In genomic region chr7:96075510-96076349, GRCh38 we compare ENCODE assay signal across 8 cellular contexts.
DNase-seq lines count a peak whose midpoint lies in the region; ATAC-seq and TF ChIP-seq lines count a peak whose summit lies in the region.

No MANE protein-coding gene starts in this region.

- peaks cover 0 to 11% (median 5%) of the 10 kb centered on the region in 4 donors for H3K4me1 ChIP-seq in liver (ENCODE audit: control insufficient read depth in 4 of 4, insufficient read depth in 4 of 4, low read length in 3 of 4)

- peak; percentile 88 to 93 for TF ChIP-seq RAD21 in liver (IDR thresholded peaks at IDR 0.05)

- peak; percentile 95 for TF ChIP-seq CTCF in AG09309 (IDR thresholded peaks at IDR 0.05; ENCODE audit: control insufficient read depth, insufficient read depth, low read depth, low read length, missing control alignments)
- TF ChIP-seq CTCF in liver (IDR thresholded peaks at IDR 0.05; ENCODE audit: low read depth, low read length, missing input control): peak; percentile 90

- peak overlapping the region in 1 of 2 donors; percentile 34 for H3K9ac ChIP-seq in liver (ENCODE audit: low read depth in 1 of 2, low read length in 2 of 2)

- H3K27me3 Mint-ChIP-seq in activated CD4-positive, alpha-beta T cell treated with anti-CD3 and anti-CD28 coated beads, Interleukin-2, amount 10 ng/mL, durations not matched to agents 7 days and 5 days: peaks cover 42% of the 10 kb centered on the region

- no peak for DNase-seq in AG09309 (ENCODE audit: low read depth)
- DNase-seq in NCI-H345 treated with DMSO at 0.1 percent for 48 hours (lab: John Stamatoyannopoulos, UW; ENCODE audit: unreplicated experiment): peak; percentile 81
- peak; percentile 58 for DNase-seq in activated CD4-positive, alpha-beta T cell treated with anti-CD3 and anti-CD28 coated beads, Interleukin-2, amount 10 ng/mL, durations not matched to agents 7 days and 5 days
- DNase-seq in dermis microvascular lymphatic vessel endothelial cell (ENCODE audit: low read depth in 2 of 2): peak; percentile 20 to 67
- DNase-seq in stimulated activated CD4-positive, alpha-beta T cell treated with anti-CD3 and anti-CD28 coated beads, Interleukin-4, amount 100 ng/mL, for 1 hour: peak; percentile 50

- H3K27me3 ChIP-seq in liver (ENCODE audit: control insufficient read depth in 4 of 4, insufficient read depth in 4 of 4, low read length in 3 of 4): no peaks in the 10 kb centered on the region

- no peaks in the 10 kb centered on the region for H3K36me3 ChIP-seq in liver (ENCODE audit: control insufficient read depth in 4 of 4, insufficient read depth in 3 of 4, low read depth in 1 of 4, low read length in 3 of 4)

- no peak overlapping the region for H3K27ac ChIP-seq in liver (ENCODE audit: low read depth in 1 of 2, low read length in 2 of 2)

- peaks cover 11% of the 10 kb centered on the region for H3K4me1 Mint-ChIP-seq in activated CD4-positive, alpha-beta T cell treated with anti-CD3 and anti-CD28 coated beads, Interleukin-2, amount 10 ng/mL, durations not matched to agents 7 days and 5 days

- peak overlapping the region; percentile 70 for H3K4me3 Mint-ChIP-seq in activated CD4-positive, alpha-beta T cell treated with anti-CD3 and anti-CD28 coated beads, Interleukin-2, amount 10 ng/mL, durations not matched to agents 7 days and 5 days

- no peaks in the 10 kb centered on the region for H3K9me3 Mint-ChIP-seq in activated CD4-positive, alpha-beta T cell treated with anti-CD3 and anti-CD28 coated beads, Interleukin-2, amount 10 ng/mL, durations not matched to agents 7 days and 5 days

- POLR2A ChIA-PET in activated CD4-positive, alpha-beta T cell treated with anti-CD3 and anti-CD28 coated beads, Interleukin-2, amount 10 ng/mL, durations not matched to agents 7 days and 5 days (lab: Charles Lee): no interaction called here

- no peak overlapping the region for H3K27ac Mint-ChIP-seq in activated CD4-positive, alpha-beta T cell treated with anti-CD3 and anti-CD28 coated beads, Interleukin-2, amount 10 ng/mL, durations not matched to agents 7 days and 5 days

- no peaks in the 10 kb centered on the region for H3K9me3 ChIP-seq in liver (ENCODE audit: control insufficient read depth in 4 of 4, low read length in 3 of 4)

- ATAC-seq in GM18907 (IDR thresholded peaks at IDR 0.05; ENCODE audit: unreplicated experiment): peak; percentile 92
- peak; percentile 84 for ATAC-seq in HG03196 (IDR thresholded peaks at IDR 0.05; ENCODE audit: unreplicated experiment)

- H3K4me3 ChIP-seq in AG09309 (ENCODE audit: control insufficient read depth, low read depth, low read length): peak overlapping the region; percentile 63
- peak overlapping the region; percentile 57 to 71 (median 69) for H3K4me3 ChIP-seq in liver (ENCODE audit: low read depth in 1 of 3, low read length in 3 of 3)

- WGBS in liver: 1% methylated on average over 47 of the region's 47 CpGs

- CTCF ChIA-PET in activated CD4-positive, alpha-beta T cell treated with anti-CD3 and anti-CD28 coated beads, Interleukin-2, amount 10 ng/mL, durations not matched to agents 7 days and 5 days (lab: Charles Lee): no interaction called here

- H3K36me3 Mint-ChIP-seq in activated CD4-positive, alpha-beta T cell treated with anti-CD3 and anti-CD28 coated beads, Interleukin-2, amount 10 ng/mL, durations not matched to agents 7 days and 5 days (ENCODE audit: low read depth): no peaks in the 10 kb centered on the region

TF ChIP-seq in liver, 16 proteins besides CTCF, POLR2A, EP300 and RAD21:
- TF ChIP-seq EGR1 (IDR thresholded peaks at IDR 0.05; ENCODE audit: low read depth in 2 of 2): no peak
- no peak for TF ChIP-seq JUND (IDR thresholded peaks at IDR 0.05)
- no peak for TF ChIP-seq SP1 (IDR thresholded peaks at IDR 0.05)
- no peak for TF ChIP-seq RXRA (IDR thresholded peaks at IDR 0.05)
- no peak for TF ChIP-seq GABPA (IDR thresholded peaks at IDR 0.05 in 1 of 2, conservative IDR thresholded peaks at IDR 0.05 in 1 of 2)
- TF ChIP-seq HNF4G (IDR thresholded peaks at IDR 0.05): no peak
- no peak for TF ChIP-seq FOXA2 (IDR thresholded peaks at IDR 0.05)
- TF ChIP-seq, protein P1, sequence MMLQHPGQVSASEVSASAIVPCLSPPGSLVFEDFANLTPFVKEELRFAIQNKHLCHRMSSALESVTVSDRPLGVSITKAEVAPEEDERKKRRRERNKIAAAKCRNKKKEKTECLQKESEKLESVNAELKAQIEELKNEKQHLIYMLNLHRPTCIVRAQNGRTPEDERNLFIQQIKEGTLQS (IDR thresholded peaks at IDR 0.05): no peak
- TF ChIP-seq NR2F2 (IDR thresholded peaks at IDR 0.05): no peak
- TF ChIP-seq, protein P2, sequence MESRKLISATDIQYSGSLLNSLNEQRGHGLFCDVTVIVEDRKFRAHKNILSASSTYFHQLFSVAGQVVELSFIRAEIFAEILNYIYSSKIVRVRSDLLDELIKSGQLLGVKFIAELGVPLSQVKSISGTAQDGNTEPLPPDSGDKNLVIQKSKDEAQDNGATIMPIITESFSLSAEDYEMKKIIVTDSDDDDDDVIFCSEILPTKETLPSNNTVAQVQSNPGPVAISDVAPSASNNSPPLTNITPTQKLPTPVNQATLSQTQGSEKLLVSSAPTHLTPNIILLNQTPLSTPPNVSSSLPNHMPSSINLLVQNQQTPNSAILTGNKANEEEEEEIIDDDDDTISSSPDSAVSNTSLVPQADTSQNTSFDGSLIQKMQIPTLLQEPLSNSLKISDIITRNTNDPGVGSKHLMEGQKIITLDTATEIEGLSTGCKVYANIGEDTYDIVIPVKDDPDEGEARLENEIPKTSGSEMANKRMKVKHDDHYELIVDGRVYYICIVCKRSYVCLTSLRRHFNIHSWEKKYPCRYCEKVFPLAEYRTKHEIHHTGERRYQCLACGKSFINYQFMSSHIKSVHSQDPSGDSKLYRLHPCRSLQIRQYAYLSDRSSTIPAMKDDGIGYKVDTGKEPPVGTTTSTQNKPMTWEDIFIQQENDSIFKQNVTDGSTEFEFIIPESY (IDR thresholded peaks at IDR 0.05): no peak
- no peak for TF ChIP-seq HNF4A (conservative IDR thresholded peaks at IDR 0.05)
- no peak for TF ChIP-seq FOXA1 (IDR thresholded peaks at IDR 0.05)
- no peak for TF ChIP-seq TAF1 (conservative IDR thresholded peaks at IDR 0.05)
TF ChIP-seq in liver: peak in this region for 0.
